Comparison of ENCODE assay signal across 15 cellular contexts in the genomic region with DNA sequence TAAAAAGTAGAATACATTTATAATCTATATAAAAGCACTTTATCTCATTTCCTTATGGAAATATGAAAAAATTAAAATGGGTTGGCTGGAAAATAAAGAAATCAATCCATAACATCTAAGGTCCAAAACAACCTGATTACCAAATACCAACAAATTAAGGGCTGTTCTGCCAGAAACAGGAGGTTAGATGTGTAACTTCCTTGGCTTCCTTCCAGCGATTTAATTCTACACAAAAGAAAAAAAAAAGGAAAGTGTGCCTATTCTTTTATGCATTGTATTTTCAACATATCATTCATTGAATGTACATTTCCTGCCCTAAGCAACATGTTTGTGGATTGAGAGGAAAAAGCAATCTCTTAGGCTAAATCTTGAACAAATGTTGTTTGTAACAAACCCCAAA.
"Had no signal": no experiment of that assay in that cellular context is flagged by ENCODE, and none has a peak within 500 bp of the region (broad histone marks: within the 10 kb centered on the region; RNA-seq: fewer than 3 reads in every experiment).

No MANE protein-coding gene starts in this region.

- H3K4me1 ChIP-seq: breast epithelium, tibial artery, uterus had no signal

- H3K4me1 Mint-ChIP-seq: activated CD4-positive, alpha-beta memory T cell treated with anti-CD3 and anti-CD28 coated beads, Interleukin-2, amount 10 ng/mL, durations not matched to agents 7 days and 5 days had no signal

- H3K36me3 ChIP-seq: breast epithelium, neutrophil, tibial artery, uterus had no signal

- H3K27me3 Mint-ChIP-seq: activated naive CD8-positive, alpha-beta T cell treated with anti-CD3 and anti-CD28 coated beads for 36 hours had no signal

- H3K27ac ChIP-seq: breast epithelium, epithelial cell of prostate, neutrophil, tibial artery, uterus, VCaP had no signal

- H3K9me3 Mint-ChIP-seq: activated CD4-positive, alpha-beta memory T cell treated with anti-CD3 and anti-CD28 coated beads, Interleukin-2, amount 10 ng/mL, durations not matched to agents 7 days and 5 days; activated naive CD8-positive, alpha-beta T cell treated with anti-CD3 and anti-CD28 coated beads for 36 hours; activated T-cell treated with anti-CD3 and anti-CD28 coated beads, Interleukin-2, amount 50 U/mL, for 72 hours; naive thymus-derived CD8-positive, alpha-beta T cell had no signal

- H3K36me3 Mint-ChIP-seq: activated naive CD8-positive, alpha-beta T cell treated with anti-CD3 and anti-CD28 coated beads for 36 hours had no signal

- H3K4me3 ChIP-seq: breast epithelium, mucosa of descending colon, smooth muscle cell, tibial artery, uterus had no signal

- H3K9me3 ChIP-seq: breast epithelium, mucosa of descending colon, neutrophil, tibial artery, uterus had no signal

- DNase-seq: activated CD4-positive, alpha-beta memory T cell treated with anti-CD3 and anti-CD28 coated beads, Interleukin-2, amount 10 ng/mL, durations not matched to agents 7 days and 5 days; activated gamma-delta T cell treated with Interleukin-2 at 50 U/mL for 16 hours; activated naive CD8-positive, alpha-beta T cell treated with anti-CD3 and anti-CD28 coated beads for 36 hours; activated T-cell treated with anti-CD3 and anti-CD28 coated beads, Interleukin-2, amount 50 U/mL, for 72 hours; hypothalamus; mucosa of descending colon; naive thymus-derived CD8-positive, alpha-beta T cell; right cardiac atrium; uterus had no signal

- H3K27ac Mint-ChIP-seq: activated CD4-positive, alpha-beta memory T cell treated with anti-CD3 and anti-CD28 coated beads, Interleukin-2, amount 10 ng/mL, durations not matched to agents 7 days and 5 days; activated naive CD8-positive, alpha-beta T cell treated with anti-CD3 and anti-CD28 coated beads for 36 hours; activated T-cell treated with anti-CD3 and anti-CD28 coated beads, Interleukin-2, amount 50 U/mL, for 72 hours; naive thymus-derived CD8-positive, alpha-beta T cell had no signal

- ATAC-seq: activated T-cell treated with anti-CD3 and anti-CD28 coated beads, Interleukin-2, amount 50 U/mL, for 72 hours; mucosa of descending colon; naive thymus-derived CD8-positive, alpha-beta T cell; right cardiac atrium had no signal

- H3K4me3 Mint-ChIP-seq: activated CD4-positive, alpha-beta memory T cell treated with anti-CD3 and anti-CD28 coated beads, Interleukin-2, amount 10 ng/mL, durations not matched to agents 7 days and 5 days; activated naive CD8-positive, alpha-beta T cell treated with anti-CD3 and anti-CD28 coated beads for 36 hours; activated T-cell treated with anti-CD3 and anti-CD28 coated beads, Interleukin-2, amount 50 U/mL, for 72 hours; naive thymus-derived CD8-positive, alpha-beta T cell had no signal

- H3K27me3 ChIP-seq: breast epithelium, tibial artery, uterus had no signal
